24 cellular contexts compared by ENCODE assay signal in genomic region chr7:149814494-149814893, GRCh38. TPM values are rescaled to one million over a fixed set of nuclear protein-coding genes. Genes with fewer than 3 reads are reported as not detected.
"Had no signal": no experiment of that assay in that cellular context is flagged by ENCODE, and none has a peak within 500 bp of the region (broad histone marks: within the 10 kb centered on the region; RNA-seq: fewer than 3 reads in every experiment).

No MANE protein-coding gene starts in this region.

- DNase-seq: Karpas-422; KG1; MG63; NCI-H1092 treated with DMSO at 0.1 percent for 48 hours; NCI-H1436; NCI-H187; NCI-H2029; NCI-H2081 treated with DMSO at 0.1 percent for 48 hours; NCI-H2171; NCI-H226; NCI-H446; NCI-H510A; NCI-H524 treated with DMSO at 0.1 percent for 48 hours; NCI-H69; NCI-H774; NK-92 treated with Interleukin-12 subunit alpha and Interleukin-12 subunit beta, amount 100 ng/mL, for 24 hours; PC-3; SHP77 treated with DMSO at 0.1 percent for 48 hours; SJCRH30 had no signal

- H3K4me3 ChIP-seq: MG63, SJCRH30 had no signal

- ATAC-seq: Panc1, PC-3, SK-N-SH treated with all-trans-retinoic acid at 6 μM for 48 hours had no signal

- H3K36me3 ChIP-seq: MG63, SJCRH30 had no signal

- H3K9me3 ChIP-seq: MG63, SJCRH30 had no signal

- FAIRE-seq: HTR-8/SVneo had no signal

- H3K27me3 ChIP-seq: MG63 had no signal

- H3K4me1 ChIP-seq: SJCRH30 had no signal

- H3K27ac ChIP-seq: HL-60, RWPE1, SJCRH30 had no signal

RNA-seq across cellular contexts. Expression of gene ZNF467, which starts 41.1 kb away (rescaled TPM):
- total RNA-seq: SJCRH30 had no signal
